In genomic region chr17:35433075-35433894, GRCh38 we compare ENCODE assay signal across 1 cellular context.
TF ChIP-seq lines count a peak whose summit lies in the region.

No MANE protein-coding gene starts in this region.

TF ChIP-seq in endothelial cell of umbilical vein, 7 proteins besides CTCF, POLR2A, EP300 and RAD21:
- TF ChIP-seq MAX (IDR thresholded peaks at IDR 0.05; ENCODE audit: insufficient read depth, insufficient read length) (no peak), POLR2AphosphoS5 (IDR thresholded peaks at IDR 0.05; ENCODE audit: insufficient read depth, low read depth, low read length) (peak; percentile 66), MYC (IDR thresholded peaks at IDR 0.05; ENCODE audit: low read depth, low read length) (peak; percentile 22), JUN (IDR thresholded peaks at IDR 0.05; ENCODE audit: borderline replicate concordance, insufficient read depth, insufficient read length, low read depth) (peak; percentile 99), GATA2 (IDR thresholded peaks at IDR 0.05; ENCODE audit: insufficient read depth, insufficient read length, low read depth, low read length) (no peak), EZH2 (IDR thresholded peaks at IDR 0.05; ENCODE audit: borderline replicate concordance, low read depth, low read length, severe bottlenecking) (no peak), FOS (IDR thresholded peaks at IDR 0.05; ENCODE audit: borderline replicate concordance, insufficient read depth, low read length) (peak; percentile 94)
